ENCODE assay signal across 5 cellular contexts in genomic region chr6:4188801-4189200, GRCh38.
"Had no signal": no experiment of that assay in that cellular context is flagged by ENCODE, and none has a peak within 500 bp of the region (broad histone marks: within the 10 kb centered on the region; RNA-seq: fewer than 3 reads in every experiment).

No MANE protein-coding gene starts in this region.

- H3K27ac ChIP-seq: GM23248 had no signal

- H3K4me3 ChIP-seq: GM23248 had no signal

- DNase-seq: GM23248, H9, HCEC 1CT, IMR-90, KBM-7 had no signal
